Comparison of ENCODE assay signal across 8 cellular contexts in genomic region chr2:70947556-70948184, GRCh38. TPM values are rescaled to one million over a fixed set of nuclear protein-coding genes. Genes with fewer than 3 reads are reported as not detected.
A peak's percentile ranks its signal among the peaks of the same experiment; 100 is the strongest.
DNase-seq lines count a peak whose midpoint lies in the region; ATAC-seq and TF ChIP-seq lines count a peak whose summit lies in the region.

No MANE protein-coding gene starts in this region.

- TF ChIP-seq CTCF in endothelial cell (IDR thresholded peaks at IDR 0.05; ENCODE audit: unreplicated experiment) = no peak

- H3K36me3 Mint-ChIP-seq in activated T-cell treated with anti-CD3 and anti-CD28 coated beads, Interleukin-2, amount 50 U/mL, for 72 hours (ENCODE audit: insufficient read depth in 2 of 2) = no peaks in the 10 kb centered on the region
- peaks cover 5% of the 10 kb centered on the region for H3K36me3 Mint-ChIP-seq in endothelial cell (ENCODE audit: low read depth, unreplicated experiment)

- H3K4me3 ChIP-seq in ACC112 (ENCODE audit: low read depth, low read length) = peak overlapping the region; percentile 76

- H3K4me1 Mint-ChIP-seq in activated T-cell treated with anti-CD3 and anti-CD28 coated beads, Interleukin-2, amount 50 U/mL, for 72 hours (ENCODE audit: low read depth) = peaks cover 21% of the 10 kb centered on the region
- peaks cover 14% of the 10 kb centered on the region for H3K4me1 Mint-ChIP-seq in endothelial cell (ENCODE audit: unreplicated experiment)

- DNase-seq in HPDE6-E6E7 (ENCODE audit: extremely low spot score) (peak; percentile 43), kidney glomerular epithelial cell (lab: John Stamatoyannopoulos, UW) (peak; percentile 9), NCI-H510A treated with DMSO at 0.1 percent for 48 hours (lab: John Stamatoyannopoulos, UW) (no peak), endothelial cell (ENCODE audit: low spot score) (no peak), NCI-H748 treated with DMSO at 0.1 percent for 48 hours (lab: John Stamatoyannopoulos, UW) (no peak)
- peak in 1 of 2 donors; percentile 18 for DNase-seq in activated T-cell treated with anti-CD3 and anti-CD28 coated beads, Interleukin-2, amount 50 U/mL, for 72 hours

- H3K27me3 ChIP-seq in ACC112 (ENCODE audit: insufficient read depth, low read length) = no peaks in the 10 kb centered on the region

- peaks cover 19% of the 10 kb centered on the region for H3K4me1 ChIP-seq in ACC112 (ENCODE audit: control insufficient read depth, insufficient read depth, low read length, unreplicated experiment)

- peak overlapping the region; percentile 20; the same call in 1 of the 2 replicates for H3K27ac ChIP-seq in ACC112 (ENCODE audit: low read depth, low read length)

- H3K27me3 Mint-ChIP-seq in activated T-cell treated with anti-CD3 and anti-CD28 coated beads, Interleukin-2, amount 50 U/mL, for 72 hours (ENCODE audit: low read depth) = peaks cover 34% of the 10 kb centered on the region
- H3K27me3 Mint-ChIP-seq in endothelial cell (ENCODE audit: unreplicated experiment) = peaks cover 12% of the 10 kb centered on the region

- ATAC-seq in activated T-cell treated with anti-CD3 and anti-CD28 coated beads, Interleukin-2, amount 50 U/mL, for 72 hours (replicated peaks in 1 of 2) = peak; percentile 48 to 56
- no peak for ATAC-seq in GM21723 (IDR thresholded peaks at IDR 0.05; ENCODE audit: unreplicated experiment)

- H3K79me2 ChIP-seq in ACC112 (ENCODE audit: control insufficient read depth, insufficient read depth, low read length, unreplicated experiment) = no peaks in the 10 kb centered on the region

- H3K4me3 Mint-ChIP-seq in activated T-cell treated with anti-CD3 and anti-CD28 coated beads, Interleukin-2, amount 50 U/mL, for 72 hours = peak overlapping the region; percentile 87 to 90
- no peak overlapping the region for H3K4me3 Mint-ChIP-seq in endothelial cell (ENCODE audit: unreplicated experiment)

- H3K9me3 Mint-ChIP-seq in activated T-cell treated with anti-CD3 and anti-CD28 coated beads, Interleukin-2, amount 50 U/mL, for 72 hours = no peaks in the 10 kb centered on the region
- no peaks in the 10 kb centered on the region for H3K9me3 Mint-ChIP-seq in endothelial cell (ENCODE audit: unreplicated experiment)

- no peak overlapping the region for H3K27ac Mint-ChIP-seq in activated T-cell treated with anti-CD3 and anti-CD28 coated beads, Interleukin-2, amount 50 U/mL, for 72 hours
- H3K27ac Mint-ChIP-seq in endothelial cell (ENCODE audit: unreplicated experiment) = no peak overlapping the region

- peak overlapping the region; percentile 84 for H2AFZ ChIP-seq in ACC112 (ENCODE audit: low read length, unreplicated experiment)

- no peaks in the 10 kb centered on the region for H3K36me3 ChIP-seq in ACC112 (ENCODE audit: insufficient read depth, low read length)

RNA-seq across cellular contexts. Expression of gene ATP6V1B1, which starts 12.0 kb away (rescaled TPM):
- total RNA-seq in activated T-cell treated with anti-CD3 and anti-CD28 coated beads, Interleukin-2, amount 50 U/mL, for 72 hours = not detected
- total RNA-seq in endothelial cell (ENCODE audit: unreplicated experiment) = not detected

RNA-seq across cellular contexts. Expression of gene ANKRD53, which starts 30.8 kb away (rescaled TPM):
- total RNA-seq in activated T-cell treated with anti-CD3 and anti-CD28 coated beads, Interleukin-2, amount 50 U/mL, for 72 hours = under 1 TPM in 1 of 2 donors, not detected in 1; 0.58 TPM
- 0.56 TPM for total RNA-seq in endothelial cell (ENCODE audit: unreplicated experiment)

RNA-seq across cellular contexts. Expression of gene TEX261, which starts 47.0 kb away (rescaled TPM):
- total RNA-seq in activated T-cell treated with anti-CD3 and anti-CD28 coated beads, Interleukin-2, amount 50 U/mL, for 72 hours = 10 to 100 TPM; 45.9 to 66.6 TPM
- total RNA-seq in endothelial cell (ENCODE audit: unreplicated experiment) = 37.1 TPM

RNA-seq across cellular contexts. Expression of gene VAX2, which starts 47.3 kb away (rescaled TPM):
- total RNA-seq in activated T-cell treated with anti-CD3 and anti-CD28 coated beads, Interleukin-2, amount 50 U/mL, for 72 hours = not detected
- total RNA-seq in endothelial cell (ENCODE audit: unreplicated experiment) = 2.2 TPM

Comparison
In these comparisons a context has a peak if more than half of its experiments do, and no peak if none do; other contexts are left out.
1. DNase-seq: peak in HPDE6-E6E7 (single experiment) and kidney glomerular epithelial cell (single experiment); none in NCI-H510A treated with DMSO at 0.1 percent for 48 hours (single experiment), endothelial cell (single experiment) and NCI-H748 treated with DMSO at 0.1 percent for 48 hours (single experiment).